Comparison of ENCODE assay signal across 21 cellular contexts in the genomic region with DNA sequence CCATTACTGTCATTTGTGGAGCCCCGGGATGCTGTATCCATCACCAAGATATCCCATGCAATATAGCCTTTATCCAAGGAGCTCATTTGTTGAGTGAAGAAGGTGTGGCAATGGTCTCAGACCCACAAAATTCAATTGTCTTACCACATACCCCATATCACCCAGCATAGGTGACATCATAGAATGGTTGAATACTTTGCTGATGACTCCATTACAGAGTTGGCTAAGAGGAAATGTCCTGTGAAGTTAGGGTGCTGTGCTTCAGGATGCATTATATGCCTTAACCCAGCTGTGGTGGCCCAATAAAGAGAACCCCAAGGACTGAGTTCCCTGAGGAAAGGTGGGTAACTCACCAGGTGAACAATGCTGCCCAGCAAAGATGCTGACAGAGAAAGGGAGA.
"Had no signal": no experiment of that assay in that cellular context is flagged by ENCODE, and none has a peak within 500 bp of the region (broad histone marks: within the 10 kb centered on the region; RNA-seq: fewer than 3 reads in every experiment).

No MANE protein-coding gene starts in this region.

- H3K27ac ChIP-seq: colonic mucosa, foreskin keratinocyte, parathyroid adenoma, prostate gland, stomach, thoracic aorta had no signal

- H3K4me3 ChIP-seq: colonic mucosa, lung, prostate gland, stomach, thoracic aorta had no signal

- H3K36me3 ChIP-seq: colonic mucosa, prostate gland, stomach, thoracic aorta had no signal

- ATAC-seq: foreskin keratinocyte; left colon; left ventricle myocardium superior; naive thymus-derived CD4-positive, alpha-beta T cell; sciatic nerve had no signal

- H3K4me1 ChIP-seq: colonic mucosa, foreskin keratinocyte, parathyroid adenoma, prostate gland, stomach had no signal

- DNase-seq: colonic mucosa; dermis blood vessel endothelial cell; erythroblast; kidney; left colon; left ventricle myocardium superior; naive thymus-derived CD4-positive, alpha-beta T cell; nephron progenitor cell; retina; small intestine; stimulated activated CD4-positive, alpha-beta T cell treated with anti-CD3 and anti-CD28 coated beads, Interleukin-12 subunit alpha, Interleukin-12 subunit beta, amount 100 ng/mL, for 4 hours; stimulated activated naive CD4-positive, alpha-beta T cell; stomach; substantia nigra; trophoblast cell had no signal

- H3K27me3 ChIP-seq: colonic mucosa, foreskin keratinocyte, stomach had no signal

- H3K9me3 ChIP-seq: colonic mucosa, prostate gland, thoracic aorta had no signal
